ENCODE assay signal across 8 cellular contexts in the genomic region with DNA sequence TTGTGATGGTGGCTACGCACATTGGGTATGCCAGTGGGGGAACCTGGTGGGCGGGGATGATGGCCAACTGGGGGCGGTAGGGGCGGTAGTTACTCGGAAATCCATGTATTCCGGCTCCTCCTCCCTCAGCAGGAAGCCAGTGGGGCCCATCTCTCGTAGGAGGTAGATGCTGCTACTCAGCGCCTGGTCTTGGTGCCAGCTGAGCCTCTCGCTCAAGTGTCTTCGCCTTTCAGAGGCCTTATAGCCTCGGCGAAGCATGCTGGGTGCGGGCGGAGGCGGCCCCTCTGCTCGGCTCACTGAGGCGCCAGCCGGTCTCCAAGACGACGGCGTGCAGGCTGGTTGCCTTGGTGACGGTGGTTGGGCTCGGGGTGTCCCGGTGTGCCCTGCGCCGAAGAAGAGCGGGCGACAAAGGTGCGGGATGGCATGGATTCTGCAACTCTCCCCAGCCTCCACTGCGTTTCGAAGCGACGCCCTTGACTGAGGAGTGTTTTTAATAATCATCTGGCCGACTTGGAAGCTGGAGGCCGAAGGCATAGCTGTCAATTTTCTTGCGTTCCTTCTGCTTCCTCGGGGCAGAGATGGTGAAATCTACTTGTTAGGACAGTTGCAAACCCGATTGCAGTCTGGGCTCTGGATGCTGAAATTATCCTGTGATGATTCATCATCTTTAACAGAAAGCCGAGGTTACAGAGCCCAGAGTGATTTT. TPM values are rescaled to one million over a fixed set of nuclear protein-coding genes. Genes with fewer than 3 reads are reported as not detected.
DNase-seq lines count a peak whose midpoint lies in the region; ATAC-seq and TF ChIP-seq lines count a peak whose summit lies in the region.

A gene with protein sequence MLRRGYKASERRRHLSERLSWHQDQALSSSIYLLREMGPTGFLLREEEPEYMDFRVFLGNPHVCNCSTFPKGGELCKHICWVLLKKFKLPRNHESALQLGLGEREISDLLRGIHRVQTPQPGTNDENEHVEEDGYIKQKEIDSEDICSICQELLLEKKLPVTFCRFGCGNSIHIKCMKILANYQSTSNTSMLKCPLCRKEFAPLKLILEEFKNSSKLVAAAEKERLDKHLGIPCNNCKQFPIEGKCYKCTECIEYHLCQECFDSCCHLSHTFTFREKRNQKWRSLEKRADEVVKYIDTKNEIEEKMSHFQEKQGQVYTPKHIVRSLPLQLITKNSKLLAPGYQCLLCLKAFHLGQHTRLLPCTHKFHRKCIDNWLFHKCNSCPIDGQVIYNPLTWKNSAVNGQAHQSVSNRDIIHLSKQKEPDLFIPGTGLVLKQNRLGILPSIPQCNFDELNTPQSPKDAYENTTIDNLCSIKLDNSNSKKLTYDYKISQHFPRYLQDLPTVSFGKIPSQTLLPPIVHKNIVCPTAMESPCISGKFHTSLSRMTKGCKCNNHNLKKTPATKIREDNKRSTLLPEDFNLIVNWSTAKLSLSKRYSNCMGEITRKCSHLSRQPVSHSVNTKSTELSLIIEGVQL (minus strand): TSS at position 298 of the 706 bp plus-strand sequence. CDS start 40 bp downstream, at position 258.

- H3K9me3 Mint-ChIP-seq in activated naive CD4-positive, alpha-beta T cell treated with anti-CD3 and anti-CD28 coated beads, Interleukin-2, amount 50 U/mL, for 24 hours, result peaks cover 9% of the 10 kb centered on the region
- no peaks in the 10 kb centered on the region for H3K9me3 Mint-ChIP-seq in glutamatergic neuron (ENCODE audit: unreplicated experiment)
- H3K9me3 Mint-ChIP-seq in neural crest cell, result peaks cover 3% of the 10 kb centered on the region

- no peaks in the 10 kb centered on the region for H3K36me3 Mint-ChIP-seq in activated naive CD4-positive, alpha-beta T cell treated with anti-CD3 and anti-CD28 coated beads, Interleukin-2, amount 50 U/mL, for 24 hours
- H3K36me3 Mint-ChIP-seq in glutamatergic neuron (ENCODE audit: unreplicated experiment) (no peaks in the 10 kb centered on the region), neural crest cell (ENCODE audit: low read depth) (peaks cover 3% of the 10 kb centered on the region)

- intact Hi-C loops in uterus (cut with DNase I; ENCODE audit: low total_unique reads), result no loop called here

- ATAC-seq in GM18511 (IDR thresholded peaks at IDR 0.05; ENCODE audit: unreplicated experiment), result peak; percentile 84
- peak; percentile 88 for ATAC-seq in HG02973 (IDR thresholded peaks at IDR 0.05; ENCODE audit: unreplicated experiment)
- no peak for ATAC-seq in HG03439 (IDR thresholded peaks at IDR 0.05; ENCODE audit: unreplicated experiment)

- peaks cover 17% of the 10 kb centered on the region for H3K27me3 Mint-ChIP-seq in activated naive CD4-positive, alpha-beta T cell treated with anti-CD3 and anti-CD28 coated beads, Interleukin-2, amount 50 U/mL, for 24 hours
- peaks cover 3% of the 10 kb centered on the region for H3K27me3 Mint-ChIP-seq in glutamatergic neuron (ENCODE audit: unreplicated experiment)
- no peaks in the 10 kb centered on the region for H3K27me3 Mint-ChIP-seq in neural crest cell (ENCODE audit: low read depth)

- TF ChIP-seq POLR2A in uterus (IDR thresholded peaks at IDR 0.05), result no peak

- H3K9me3 ChIP-seq in uterus, result no peaks in the 10 kb centered on the region

- TF ChIP-seq CTCF in glutamatergic neuron (IDR thresholded peaks at IDR 0.05; ENCODE audit: partially characterized antibody, unreplicated experiment) (no peak), neural crest cell (conservative IDR thresholded peaks at IDR 0.05) (no peak), uterus (IDR thresholded peaks at IDR 0.05) (no peak)

- H3K27ac ChIP-seq in uterus, result no peak within 1 kb of the TSS

- no peaks in the 10 kb centered on the region for H3K36me3 ChIP-seq in uterus

- H3K4me3 ChIP-seq in uterus, result peak within 1 kb of the TSS; percentile 3 to 43

- no peaks in the 10 kb centered on the region for H3K4me1 ChIP-seq in uterus

- peaks cover 6% of the 10 kb centered on the region for H3K4me1 Mint-ChIP-seq in activated naive CD4-positive, alpha-beta T cell treated with anti-CD3 and anti-CD28 coated beads, Interleukin-2, amount 50 U/mL, for 24 hours
- H3K4me1 Mint-ChIP-seq in glutamatergic neuron (ENCODE audit: low read depth, unreplicated experiment), result peaks cover 8% of the 10 kb centered on the region
- peaks cover 19% of the 10 kb centered on the region for H3K4me1 Mint-ChIP-seq in neural crest cell

- DNase-seq in NCI-H2196 treated with DMSO at 0.1 percent for 48 hours (lab: John Stamatoyannopoulos, UW; ENCODE audit: unreplicated experiment), result peak; percentile 52
- DNase-seq in glutamatergic neuron, result peak; percentile 89
- peak; percentile 70 for DNase-seq in neural crest cell (ENCODE audit: low read depth, low spot score)
- peak; percentile 25 to 46 for DNase-seq in uterus

- H3K27me3 ChIP-seq in uterus, result peaks cover 0 to 11% of the 10 kb centered on the region in 2 donors

- no peak within 1 kb of the TSS for H3K27ac Mint-ChIP-seq in activated naive CD4-positive, alpha-beta T cell treated with anti-CD3 and anti-CD28 coated beads, Interleukin-2, amount 50 U/mL, for 24 hours
- H3K27ac Mint-ChIP-seq in glutamatergic neuron (ENCODE audit: unreplicated experiment), result peak within 1 kb of the TSS; percentile 50
- H3K27ac Mint-ChIP-seq in neural crest cell (ENCODE audit: unreplicated experiment), result no peak within 1 kb of the TSS

- peak within 1 kb of the TSS; percentile 24 for H3K4me3 Mint-ChIP-seq in activated naive CD4-positive, alpha-beta T cell treated with anti-CD3 and anti-CD28 coated beads, Interleukin-2, amount 50 U/mL, for 24 hours
- peak within 1 kb of the TSS; percentile 92 for H3K4me3 Mint-ChIP-seq in glutamatergic neuron (ENCODE audit: unreplicated experiment)
- H3K4me3 Mint-ChIP-seq in neural crest cell, result peak within 1 kb of the TSS; percentile 85

RNA-seq across cellular contexts. Expression of the gene that starts here (rescaled TPM):
- total RNA-seq in glutamatergic neuron (ENCODE audit: unreplicated experiment) (not detected), neural crest cell (not detected in 2 replicates), uterus (not detected)

Comparison
In these comparisons a context has a peak if more than half of its experiments do, and no peak if none do; other contexts are left out.
1. Peak in DNase-seq in glutamatergic neuron; RNA of the gene not detected or under 1 TPM.
2. Peak in DNase-seq in neural crest cell; RNA of the gene not detected or under 1 TPM.
3. Peak in DNase-seq and H3K4me3 ChIP-seq in uterus; RNA of the gene not detected or under 1 TPM.
4. DNase-seq: peak in every context shown above with its lines; median percentile 89 in glutamatergic neuron; 70 in neural crest cell; 52 in NCI-H2196 treated with DMSO at 0.1 percent for 48 hours; 36 in uterus.
5. H3K4me3 Mint-ChIP-seq: peak in every context shown above with its lines; median percentile 92 in glutamatergic neuron; 85 in neural crest cell; 24 in activated naive CD4-positive, alpha-beta T cell treated with anti-CD3 and anti-CD28 coated beads, Interleukin-2, amount 50 U/mL, for 24 hours.